10 cellular contexts compared by ENCODE assay signal in the genomic region with DNA sequence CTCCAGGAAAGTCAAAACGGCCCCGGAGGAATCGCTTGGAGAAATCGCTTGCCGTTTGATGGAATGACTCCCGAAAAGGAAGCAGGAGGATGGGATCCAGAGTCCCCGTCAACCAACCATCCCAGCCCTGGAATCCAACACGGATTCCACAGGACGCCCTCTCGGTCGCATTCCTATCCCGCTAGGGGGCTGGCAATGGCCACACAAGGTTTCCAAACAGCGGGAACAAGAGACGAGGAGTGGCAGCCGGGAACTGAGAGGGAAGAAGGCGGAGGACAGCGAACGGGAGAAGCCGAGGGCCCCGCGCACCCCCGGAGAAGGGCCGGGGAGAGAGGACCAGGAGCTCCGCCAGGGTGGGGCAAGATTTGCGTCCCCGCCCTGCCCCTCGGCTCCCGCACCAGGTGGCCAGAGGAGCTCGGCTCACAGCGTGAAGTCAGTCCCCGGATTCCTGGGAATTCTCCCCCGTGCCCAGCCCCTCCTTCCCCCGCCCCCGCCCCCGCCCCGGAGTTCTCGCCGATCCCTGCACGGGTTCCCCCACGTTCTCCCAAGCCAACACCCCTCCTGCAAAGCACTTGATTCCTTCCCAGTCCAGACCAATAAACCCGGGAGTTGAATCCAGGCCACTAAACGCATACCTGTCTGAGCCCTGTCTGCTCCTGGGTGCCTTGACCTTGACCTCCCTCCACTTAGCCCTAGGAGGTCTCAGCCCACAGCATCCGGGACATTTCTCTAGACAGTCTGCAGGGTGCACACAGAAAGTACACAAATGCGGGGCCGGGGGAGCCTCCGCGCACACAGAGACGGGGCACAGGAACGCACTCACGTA. TPM values are rescaled to one million over a fixed set of nuclear protein-coding genes. Genes with fewer than 3 reads are reported as not detected.
DNase-seq lines count a peak whose midpoint lies in the region; ATAC-seq and TF ChIP-seq lines count a peak whose summit lies in the region.
"Had no signal": no experiment of that assay in that cellular context is flagged by ENCODE, and none has a peak within 500 bp of the region (broad histone marks: within the 10 kb centered on the region; RNA-seq: fewer than 3 reads in every experiment).

No MANE protein-coding gene starts in this region.

- no peak for TF ChIP-seq CTCF in Calu3 (IDR thresholded peaks at IDR 0.05; ENCODE audit: unreplicated experiment)

- no peaks in the 10 kb centered on the region for H3K9me3 Mint-ChIP-seq in Calu3 (ENCODE audit: low read depth, unreplicated experiment)

- no peak overlapping the region for H3K27ac Mint-ChIP-seq in Calu3 (ENCODE audit: unreplicated experiment)

- no peak for TF ChIP-seq POLR2A in erythroblast (IDR thresholded peaks at IDR 0.05; ENCODE audit: low read length)

- no peaks in the 10 kb centered on the region for H3K4me1 Mint-ChIP-seq in Calu3 (ENCODE audit: low read depth, unreplicated experiment)

- CTCF ChIA-PET in Calu3 (lab: Charles Lee) = no interaction called here

- intact Hi-C loops in left cardiac atrium (cut with DNase I) (no loop called here), Calu3 (cut with micrococcal nuclease; ENCODE audit: unreplicated experiment) (no loop called here)

- BruUV-seq in Calu3 (replicated peaks; lab: Mats Ljungman, UMichigan) = no TSS peak

- no peaks in the 10 kb centered on the region for H3K36me3 Mint-ChIP-seq in Calu3 (ENCODE audit: insufficient read depth, unreplicated experiment)

- peaks cover 84% of the 10 kb centered on the region for H3K27me3 Mint-ChIP-seq in Calu3 (ENCODE audit: unreplicated experiment)

- H3K4me3 Mint-ChIP-seq in Calu3 (ENCODE audit: low read depth, unreplicated experiment) = no peak overlapping the region

- DNase-seq in EH (ENCODE audit: low read depth) (peak; percentile 64), NCI-H1694 treated with DMSO at 0.1 percent for 48 hours (lab: John Stamatoyannopoulos, UW) (peak; percentile 8), left cardiac atrium (no peak), retina (peak; percentile 34), Calu3 (no peak), erythroblast (lab: John Stamatoyannopoulos, UW) (no peak), cerebellar nuclear complex (lab: John Stamatoyannopoulos, UW) (no peak)
- DNase-seq: NCI-H526 treated with DMSO at 0.1 percent for 48 hours; stimulated activated CD4-positive, alpha-beta T cell treated with anti-CD3 and anti-CD28 coated beads, Interleukin-12 subunit alpha, Interleukin-12 subunit beta, amount 100 ng/mL, for 4 hours had no signal

- peak; percentile 13 to 21 for ATAC-seq in left cardiac atrium
- ATAC-seq in GM21737 (IDR thresholded peaks at IDR 0.05; ENCODE audit: unreplicated experiment) = no peak

RNA-seq across cellular contexts. Expression of a gene that starts 1.4 kb away (rescaled TPM):
- total RNA-seq in left cardiac atrium = 1 to 10 TPM; 4.0 to 4.3 TPM
- 0.59 and 0.76 TPM in 2 replicates for total RNA-seq in Calu3 (2022)

RNA-seq across cellular contexts. Expression of a gene that starts 34.5 kb away (rescaled TPM):
- 100 to 1,000 TPM; 180 to 183 TPM for total RNA-seq in left cardiac atrium
- 360 and 391 TPM in 2 replicates for total RNA-seq in Calu3 (2022)

RNA-seq across cellular contexts. Expression of a gene that starts 34.8 kb away (rescaled TPM):
- total RNA-seq in left cardiac atrium (10 to 100 TPM; 56.4 to 68.4 TPM), Calu3 (2022) (64.5 and 71.2 TPM in 2 replicates)

RNA-seq across cellular contexts. Expression of a gene that starts 48.1 kb away (rescaled TPM):
- 10 to 100 TPM; 24.1 to 25.8 TPM for total RNA-seq in left cardiac atrium
- 0.14 and 0.29 TPM in 2 replicates for total RNA-seq in Calu3 (2022)

RNA-seq across cellular contexts. Expression of a gene that starts 57.0 kb away (rescaled TPM):
- total RNA-seq in left cardiac atrium (1 to 10 TPM; 4.3 to 9.2 TPM), Calu3 (2022) (14.2 and 16.1 TPM in 2 replicates)

Comparison
In these comparisons a context has a peak if more than half of its experiments do, and no peak if none do; other contexts are left out.
1. DNase-seq: peak in EH (single experiment), NCI-H1694 treated with DMSO at 0.1 percent for 48 hours (single experiment) and retina (single experiment); none in left cardiac atrium (single experiment), Calu3 (single experiment), erythroblast (0 of 2) and cerebellar nuclear complex (0 of 2).